In the genomic region with DNA sequence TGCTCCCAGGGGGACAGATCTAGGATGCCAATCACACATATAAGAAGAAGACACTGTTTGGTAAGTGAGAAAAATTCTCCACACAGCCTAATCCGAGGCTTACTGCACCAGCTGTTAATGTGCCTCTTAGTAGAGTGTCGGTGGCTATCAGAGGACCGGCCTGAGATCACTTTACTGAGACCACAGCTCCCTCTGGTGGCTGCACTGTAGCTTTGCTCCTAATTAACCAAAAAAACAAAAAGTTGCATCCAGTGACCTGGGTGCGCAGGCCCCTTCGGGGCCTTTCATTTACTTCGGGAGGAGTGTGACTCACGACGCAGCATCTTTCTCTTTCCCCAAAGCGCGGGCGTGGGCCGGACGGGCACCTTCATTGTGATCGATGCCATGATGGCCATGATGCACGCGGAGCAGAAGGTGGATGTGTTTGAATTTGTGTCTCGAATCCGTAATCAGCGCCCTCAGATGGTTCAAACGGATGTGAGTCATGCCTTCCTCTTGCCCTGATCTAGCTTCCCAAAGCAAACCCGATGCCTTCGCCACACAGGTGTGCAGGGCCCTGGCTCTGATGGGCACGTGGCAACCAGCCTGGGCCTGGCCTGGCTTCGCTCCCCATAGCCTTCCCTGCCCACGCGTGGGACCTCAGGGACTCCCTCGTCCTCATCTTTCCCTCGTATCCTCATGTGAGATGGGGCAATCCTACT, we compare ENCODE assay signal across 1 cellular context.
TF ChIP-seq lines count a peak whose summit lies in the region.

No MANE protein-coding gene starts in this region.

TF ChIP-seq in SK-N-SH treated with all-trans-retinoic acid at 6 μM for 48 hours, 23 proteins besides CTCF, POLR2A, EP300 and RAD21 (continued from another document):
- no peak for TF ChIP-seq CSRNP3 (CRISPR knock-in tag; IDR thresholded peaks at IDR 0.05)
- TF ChIP-seq, protein P1, sequence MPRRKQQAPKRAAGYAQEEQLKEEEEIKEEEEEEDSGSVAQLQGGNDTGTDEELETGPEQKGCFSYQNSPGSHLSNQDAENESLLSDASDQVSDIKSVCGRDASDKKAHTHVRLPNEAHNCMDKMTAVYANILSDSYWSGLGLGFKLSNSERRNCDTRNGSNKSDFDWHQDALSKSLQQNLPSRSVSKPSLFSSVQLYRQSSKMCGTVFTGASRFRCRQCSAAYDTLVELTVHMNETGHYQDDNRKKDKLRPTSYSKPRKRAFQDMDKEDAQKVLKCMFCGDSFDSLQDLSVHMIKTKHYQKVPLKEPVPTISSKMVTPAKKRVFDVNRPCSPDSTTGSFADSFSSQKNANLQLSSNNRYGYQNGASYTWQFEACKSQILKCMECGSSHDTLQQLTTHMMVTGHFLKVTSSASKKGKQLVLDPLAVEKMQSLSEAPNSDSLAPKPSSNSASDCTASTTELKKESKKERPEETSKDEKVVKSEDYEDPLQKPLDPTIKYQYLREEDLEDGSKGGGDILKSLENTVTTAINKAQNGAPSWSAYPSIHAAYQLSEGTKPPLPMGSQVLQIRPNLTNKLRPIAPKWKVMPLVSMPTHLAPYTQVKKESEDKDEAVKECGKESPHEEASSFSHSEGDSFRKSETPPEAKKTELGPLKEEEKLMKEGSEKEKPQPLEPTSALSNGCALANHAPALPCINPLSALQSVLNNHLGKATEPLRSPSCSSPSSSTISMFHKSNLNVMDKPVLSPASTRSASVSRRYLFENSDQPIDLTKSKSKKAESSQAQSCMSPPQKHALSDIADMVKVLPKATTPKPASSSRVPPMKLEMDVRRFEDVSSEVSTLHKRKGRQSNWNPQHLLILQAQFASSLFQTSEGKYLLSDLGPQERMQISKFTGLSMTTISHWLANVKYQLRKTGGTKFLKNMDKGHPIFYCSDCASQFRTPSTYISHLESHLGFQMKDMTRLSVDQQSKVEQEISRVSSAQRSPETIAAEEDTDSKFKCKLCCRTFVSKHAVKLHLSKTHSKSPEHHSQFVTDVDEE (CRISPR knock-in tag; IDR thresholded peaks at IDR 0.05), result no peak
- TF ChIP-seq OSR1 (CRISPR knock-in tag; IDR thresholded peaks at IDR 0.05), result no peak
TF ChIP-seq in SK-N-SH treated with all-trans-retinoic acid at 6 μM for 48 hours: peak in this region for 0.
